In genomic region chr22:41091139-41092022, GRCh38 we compare ENCODE assay signal across 8 cellular contexts. TPM values are rescaled to one million over a fixed set of nuclear protein-coding genes. Genes with fewer than 3 reads are reported as not detected.
DNase-seq lines count a peak whose midpoint lies in the region; ATAC-seq, FAIRE-seq and TF ChIP-seq lines count a peak whose summit lies in the region.

No MANE protein-coding gene starts in this region.

- H3K9me3 ChIP-seq in astrocyte (ENCODE audit: insufficient read depth, low read depth, low read length) = no peaks in the 10 kb centered on the region
- H3K9me3 ChIP-seq in right cardiac atrium (ENCODE audit: control insufficient read depth, low read length) = no peaks in the 10 kb centered on the region
- no peaks in the 10 kb centered on the region for H3K9me3 ChIP-seq in uterus

- no peaks in the 10 kb centered on the region for H3K27me3 ChIP-seq in astrocyte (ENCODE audit: insufficient read depth, low read length)
- H3K27me3 ChIP-seq in right cardiac atrium (ENCODE audit: control insufficient read depth, insufficient read depth) = no peaks in the 10 kb centered on the region
- no peaks in the 10 kb centered on the region for H3K27me3 ChIP-seq in uterus

- ATAC-seq in GM18505 (IDR thresholded peaks at IDR 0.05; ENCODE audit: unreplicated experiment) (peak; percentile 67), HG02970 (IDR thresholded peaks at IDR 0.05; ENCODE audit: low FRiP score, unreplicated experiment) (peak; percentile 62), right cardiac atrium (peak; percentile 98)

- H3K27me3 Mint-ChIP-seq in astrocyte (ENCODE audit: low read depth, unreplicated experiment) = no peaks in the 10 kb centered on the region

- no peaks in the 10 kb centered on the region for H3K36me3 ChIP-seq in astrocyte (ENCODE audit: insufficient read depth, low read length)
- H3K36me3 ChIP-seq in uterus = no peaks in the 10 kb centered on the region

- FAIRE-seq in astrocyte (lab: Jason Lieb, UNC) = no peak

- H3K27ac ChIP-seq in astrocyte (ENCODE audit: low read depth, low read length) (peak overlapping the region; percentile 99), right cardiac atrium (ENCODE audit: low read length) (peak overlapping the region; percentile 91), uterus (peak overlapping the region; percentile 100)

- H3K4me2 ChIP-seq in astrocyte (ENCODE audit: low read length) = peak overlapping the region; percentile 96

- H3K27ac Mint-ChIP-seq in astrocyte (ENCODE audit: unreplicated experiment) = peak overlapping the region; percentile 98

- H4K20me1 ChIP-seq in astrocyte (ENCODE audit: insufficient read depth, low read length) = peaks cover 38% of the 10 kb centered on the region

- H3K9ac ChIP-seq in astrocyte (ENCODE audit: low read length) = peak overlapping the region; percentile 99

- no peaks in the 10 kb centered on the region for H3K36me3 Mint-ChIP-seq in astrocyte (ENCODE audit: low read depth, unreplicated experiment)

- intact Hi-C loops in right cardiac atrium (cut with DNase I) (loop anchor here (1.0 to 10.0 kb wide), 5 partner anchors 69 to 141 kb away; partner anchors contain the start of gene RBX1 (in 4 of the 4)), uterus (cut with DNase I; ENCODE audit: low total_unique reads) (loop anchor here (1.0 kb wide), 1 partner anchor 141 kb away; no protein-coding TSS in a partner anchor)

- TF ChIP-seq CTCF in astrocyte (IDR thresholded peaks at IDR 0.05; ENCODE audit: insufficient read depth, low read depth, low read length) (no peak), uterus (IDR thresholded peaks at IDR 0.05) (peak in 2 of 4 experiments; percentile 7 to 22)

- H3K79me2 ChIP-seq in astrocyte (ENCODE audit: insufficient read depth, low read length) = peaks cover 42% of the 10 kb centered on the region

- H3K4me3 ChIP-seq in astrocyte (ENCODE audit: insufficient read depth, low read depth, low read length) = peak overlapping the region; percentile 99
- H3K4me3 ChIP-seq in right cardiac atrium (ENCODE audit: low read length) = peak overlapping the region; percentile 92
- H3K4me3 ChIP-seq in uterus = peak overlapping the region; percentile 80 to 91

- H2AFZ ChIP-seq in astrocyte (ENCODE audit: low read depth, low read length) = peak overlapping the region; percentile 89

- under 1% methylated on average over 66 of the region's 66 CpGs for WGBS in right cardiac atrium

- H3K4me1 ChIP-seq in astrocyte (ENCODE audit: insufficient read depth, low read length) (peaks cover 6% of the 10 kb centered on the region), right cardiac atrium (ENCODE audit: control insufficient read depth, insufficient read depth, low read length) (no peaks in the 10 kb centered on the region), uterus (no peaks in the 10 kb centered on the region)

- peaks cover 4% of the 10 kb centered on the region for H3K4me1 Mint-ChIP-seq in astrocyte (ENCODE audit: low read depth, unreplicated experiment)

- no peaks in the 10 kb centered on the region for H3K9me3 Mint-ChIP-seq in astrocyte (ENCODE audit: unreplicated experiment)

- H3K4me3 Mint-ChIP-seq in astrocyte (ENCODE audit: unreplicated experiment) = peak overlapping the region; percentile 93

- TF ChIP-seq POLR2A in GM18505 (IDR thresholded peaks at IDR 0.05; ENCODE audit: borderline replicate concordance, extremely low read depth, insufficient read depth, insufficient read length) = peak; percentile 68
- peak; percentile 93 to 95 for TF ChIP-seq POLR2A in uterus (IDR thresholded peaks at IDR 0.05)

- DNase-seq in NCI-H1930 (lab: John Stamatoyannopoulos, UW) (peak; percentile 95 to 97), T-helper 22 cell (ENCODE audit: low read depth) (peak; percentile 98), astrocyte (ENCODE audit: low read depth) (peak; percentile 93), right cardiac atrium (peak; percentile 100), pulmonary artery endothelial cell (ENCODE audit: low read depth, low spot score) (peak; percentile 93), uterus (peak; percentile 99)

RNA-seq across cellular contexts. Expression of gene EP300, which starts 1.0 kb away (rescaled TPM):
- total RNA-seq in astrocyte (54.4 and 64.7 TPM in 2 replicates), right cardiac atrium (10 to 100 TPM; 25.6 to 38.0 (median 35.5) TPM), pulmonary artery endothelial cell (21.8 and 37.5 TPM in 2 replicates), uterus (100 to 1,000 TPM in 1 of 4 donors, 10 to 100 TPM in 3; 18.8 to 116 (median 72.5) TPM)
- polyA plus RNA-seq in right cardiac atrium = 13.2 TPM

Comparison
In these comparisons a context has a peak if more than half of its experiments do, and no peak if none do; other contexts are left out.
1. Peak in every context shown above with its lines: DNase-seq, ATAC-seq, H3K4me3 ChIP-seq and H3K27ac ChIP-seq.